11 cellular contexts compared by ENCODE assay signal in the genomic region with DNA sequence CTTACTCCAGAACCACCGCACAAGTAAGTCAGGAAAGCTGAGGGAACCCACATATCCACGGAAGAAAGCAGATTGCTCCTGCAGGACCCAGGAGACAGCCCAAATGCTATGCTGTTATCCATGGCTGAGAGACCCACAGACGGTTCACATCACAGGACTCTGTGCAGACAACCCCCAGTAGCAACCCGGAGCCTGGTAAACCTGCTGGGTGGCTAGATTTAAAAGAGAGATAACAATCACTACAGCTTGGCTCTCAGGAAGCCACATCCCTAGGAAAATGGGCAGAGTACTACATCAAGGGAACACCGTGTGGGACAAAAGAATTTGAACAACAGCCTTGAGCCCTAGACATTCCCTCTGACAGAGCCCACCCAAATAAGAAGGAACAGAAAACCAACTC. TPM values are rescaled to one million over a fixed set of nuclear protein-coding genes. Genes with fewer than 3 reads are reported as not detected.
"Had no signal": no experiment of that assay in that cellular context is flagged by ENCODE, and none has a peak within 500 bp of the region (broad histone marks: within the 10 kb centered on the region; RNA-seq: fewer than 3 reads in every experiment).

No MANE protein-coding gene starts in this region.

- H3K4me2 ChIP-seq: KMS-11 had no signal

- H3K9ac ChIP-seq: GM23248, KMS-11 had no signal

- H3K4me3 ChIP-seq: GM23248 had no signal

- FAIRE-seq: H54, HepG2 had no signal

- H3K27ac ChIP-seq: GM23248, KMS-11 had no signal

- H2AFZ ChIP-seq: GM23248 had no signal

- DNase-seq: GM23248, GOT3, H9, HCEC 1CT, HFFc6, KBM-7 had no signal

RNA-seq across cellular contexts. Expression of gene TRIM42, which starts 13.8 kb away (rescaled TPM):
- total RNA-seq: GM23248, H9, HepG2, HFFc6, HT1080 had no signal
- polyA plus RNA-seq: GM23248, HepG2, IgD-negative memory B cell had no signal
